13 cellular contexts compared by ENCODE assay signal in the genomic region with DNA sequence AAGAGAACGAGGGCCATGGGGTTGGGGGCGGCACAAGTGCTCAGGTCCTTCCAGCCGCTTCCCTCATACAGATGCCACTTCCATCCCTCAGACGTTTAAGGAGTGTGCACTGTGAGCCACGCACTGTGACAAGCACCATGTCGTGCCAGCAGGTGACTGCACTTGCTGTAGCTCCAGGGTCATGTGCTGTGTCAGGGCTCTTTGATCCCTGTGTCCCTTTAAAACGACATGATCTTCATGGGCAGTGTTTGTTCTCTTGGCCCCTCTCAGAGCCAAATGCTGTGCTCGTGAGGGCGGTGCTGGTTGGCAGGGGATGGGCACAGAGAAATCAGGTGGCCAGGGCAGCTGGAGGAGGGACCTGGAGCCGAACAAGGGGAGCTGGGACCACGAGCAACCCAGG. TPM values are rescaled to one million over a fixed set of nuclear protein-coding genes. Genes with fewer than 3 reads are reported as not detected.
DNase-seq lines count a peak whose midpoint lies in the region; ATAC-seq, FAIRE-seq and TF ChIP-seq lines count a peak whose summit lies in the region.
"Had no signal": no experiment of that assay in that cellular context is flagged by ENCODE, and none has a peak within 500 bp of the region (broad histone marks: within the 10 kb centered on the region; RNA-seq: fewer than 3 reads in every experiment).

No MANE protein-coding gene starts in this region.

- FAIRE-seq in HTR-8/SVneo (lab: Jason Lieb, UNC) (peak; percentile 16), K562 (lab: Jason Lieb, UNC) (no peak)

- POLR2A ChIA-PET in K562 (lab: Yijun Ruan, JAX): interaction anchor here (0.7 to 2.2 kb wide), 7 partner anchors 8 to 934 kb away, joined by 3 to 13 read pairs (median 4); partner anchors contain the start of gene IL10RB

- in situ Hi-C loops in K562 (cut with MboI): no loop called here

- peak overlapping the region; percentile 68 for H3K27ac Mint-ChIP-seq in stimulated activated memory B cell treated with anti-CD40 and anti-IgM and Interleukin-4, amounts not matched to agents 10 μg/mL and 1 μg/mL and 100 μg/mL, for 72 hours

- no peaks in the 10 kb centered on the region for H3K9me1 ChIP-seq in K562 (ENCODE audit: control insufficient read depth, insufficient read depth, low read length)

- no peaks in the 10 kb centered on the region for H3K79me2 ChIP-seq in K562 (ENCODE audit: control insufficient read depth, insufficient read depth, low read length)

- H4K20me1 ChIP-seq in K562 (replicated peaks; ENCODE audit: control insufficient read depth, insufficient read depth, low read length): no peaks in the 10 kb centered on the region

- H3K4me3 Mint-ChIP-seq in stimulated activated memory B cell treated with anti-CD40 and anti-IgM and Interleukin-4, amounts not matched to agents 10 μg/mL and 1 μg/mL and 100 μg/mL, for 72 hours: no peak overlapping the region

- 60% methylated on average over 11 of the region's 11 CpGs for WGBS in K562 (ENCODE audit: insufficient coverage, low coverage, missing lambda C conversion rate)

- intact Hi-C loops in K562 (cut with micrococcal nuclease) (no loop called here), lower lobe of right lung (cut with DNase I) (no loop called here)

- H3K27ac ChIP-seq in K562 (ENCODE audit: extremely low read depth, low read depth, low read length) (no peak overlapping the region), lower lobe of right lung (peak overlapping the region; percentile 82)
- H3K27ac ChIP-seq: C4-2B had no signal

- H3K4me1 Mint-ChIP-seq in stimulated activated memory B cell treated with anti-CD40 and anti-IgM and Interleukin-4, amounts not matched to agents 10 μg/mL and 1 μg/mL and 100 μg/mL, for 72 hours: peaks cover 16% of the 10 kb centered on the region

- CTCF ChIA-PET in K562 (lab: Yijun Ruan, JAX; ENCODE audit: low intra/inter-chr PET ratio): no interaction called here

- H3K9me3 Mint-ChIP-seq in stimulated activated memory B cell treated with anti-CD40 and anti-IgM and Interleukin-4, amounts not matched to agents 10 μg/mL and 1 μg/mL and 100 μg/mL, for 72 hours: no peaks in the 10 kb centered on the region

- TF ChIP-seq EP300 in K562 (IDR thresholded peaks at IDR 0.05; ENCODE audit: low read length): no peak

- no peak for TF ChIP-seq POLR2A in K562 (conservative IDR thresholded peaks at IDR 0.05)

- H3K27me3 ChIP-seq in K562 (ENCODE audit: control insufficient read depth in 2 of 2, insufficient read depth in 2 of 2, low read length in 2 of 2) (no peaks in the 10 kb centered on the region), lower lobe of right lung (ENCODE audit: low read depth) (no peaks in the 10 kb centered on the region)
- H3K27me3 ChIP-seq: neutrophil had no signal

- no peak for DNase-seq in HTR-8/SVneo (ENCODE audit: insufficient read length, low spot score)
- DNase-seq in K562 (ENCODE audit: extremely low read depth in 1 of 4, low spot score in 3 of 4): no peak
- no peak for DNase-seq in lower lobe of right lung
- no peak for DNase-seq in NCI-H128 (lab: John Stamatoyannopoulos, UW; ENCODE audit: unreplicated experiment)
- no peak for DNase-seq in SIG-M5 (lab: John Stamatoyannopoulos, UW)
- DNase-seq: GOT3, islet precursor cell, NCI-H2107 had no signal

- H3K27me3 Mint-ChIP-seq in stimulated activated memory B cell treated with anti-CD40 and anti-IgM and Interleukin-4, amounts not matched to agents 10 μg/mL and 1 μg/mL and 100 μg/mL, for 72 hours: no peaks in the 10 kb centered on the region

- H3K36me3 ChIP-seq in K562 (ENCODE audit: control insufficient read depth, insufficient read depth, low read length): peaks cover 12% of the 10 kb centered on the region; the same call in 2 of the 3 replicates
- H3K36me3 ChIP-seq in lower lobe of right lung: peaks cover 80% of the 10 kb centered on the region

- H3K9me3 ChIP-seq in K562 (replicated peaks; ENCODE audit: control insufficient read depth, insufficient read depth, low read depth, low read length): no peaks in the 10 kb centered on the region
- H3K9me3 ChIP-seq in lower lobe of right lung: no peaks in the 10 kb centered on the region
- H3K9me3 ChIP-seq: neutrophil had no signal

- H3K4me3 ChIP-seq in K562 (no peak overlapping the region), lower lobe of right lung (no peak overlapping the region)

- TF ChIP-seq CTCF in K562 (IDR thresholded peaks at IDR 0.05 in 2 of 3, conservative IDR thresholded peaks at IDR 0.05 in 1 of 3; ENCODE audit: insufficient read depth in 2 of 3, low read depth in 1 of 3, low read length in 3 of 3): no peak
- no peak for TF ChIP-seq CTCF in lower lobe of right lung (IDR thresholded peaks at IDR 0.05)

- no peak overlapping the region for H3K4me2 ChIP-seq in K562 (ENCODE audit: insufficient read depth, low read length)

- no peak; the same call in 1 of the 3 replicates for ATAC-seq in K562
- ATAC-seq in lower lobe of right lung: peak in 1 of 2 donors; percentile 11
- no peak for ATAC-seq in stimulated activated memory B cell treated with anti-CD40 and anti-IgM and Interleukin-4, amounts not matched to agents 10 μg/mL and 1 μg/mL and 100 μg/mL, for 72 hours
- ATAC-seq in GM19351 (IDR thresholded peaks at IDR 0.05; ENCODE audit: unreplicated experiment): no peak
- ATAC-seq: activated CD4-positive, CD25-positive, alpha-beta regulatory T cell treated with anti-CD3 and anti-CD28 coated beads, Interleukin-2, amount 50 U/mL, for 24 hours had no signal

- BruUV-seq in K562 (replicated peaks; lab: Mats Ljungman, UMichigan): no TSS peak

- no peak overlapping the region for H2AFZ ChIP-seq in K562 (ENCODE audit: low read depth, low read length)

- H3K4me1 ChIP-seq in K562 (replicated peaks in 1 of 2; ENCODE audit: control insufficient read depth in 2 of 2, insufficient read depth in 2 of 2, low read length in 2 of 2) (peaks cover 6 to 12% of the 10 kb centered on the region in 2 experiments; a peak in 4 of 5 replicates), lower lobe of right lung (peaks cover 24% of the 10 kb centered on the region)

- TF ChIP-seq RAD21 in K562 (CRISPR knock-in tag; conservative IDR thresholded peaks at IDR 0.05 in 1 of 2, IDR thresholded peaks at IDR 0.05 in 1 of 2): no peak

- H3K36me3 Mint-ChIP-seq in stimulated activated memory B cell treated with anti-CD40 and anti-IgM and Interleukin-4, amounts not matched to agents 10 μg/mL and 1 μg/mL and 100 μg/mL, for 72 hours: peaks cover 58% of the 10 kb centered on the region

- 0 out of 4 replicates have a peak overlapping the region, but pooled peaks of 1 of the 2 experiments have one; percentile 62 for H3K9ac ChIP-seq in K562 (ENCODE audit: insufficient read depth in 1 of 2, low read depth in 2 of 2, low read length in 2 of 2)

RNA-seq across cellular contexts. Expression of gene IL10RB, which starts 19.9 kb away (rescaled TPM):
- total RNA-seq in K562 (2011; cell fraction: chromatin; rRNA removed; ENCODE audit: low replicate concordance): 29.7 and 42.2 TPM in 2 replicates
- 53.8 and 58.4 TPM in 2 replicates for total RNA-seq in K562 (2011; cell fraction: nucleolus; rRNA removed)
- total RNA-seq in K562 (2011; cell fraction: nucleoplasm; rRNA removed): 50.7 and 54.7 TPM in 2 replicates
- total RNA-seq in K562 (2014; rRNA removed): 25.3 and 31.2 TPM in 2 replicates
- 21.3 and 23.0 TPM in 2 replicates for total RNA-seq in K562 (2014; rRNA removed; fragmentation: Illumina TruSeq; extraction: Trizol)
- 25.1 and 25.3 TPM in 2 replicates for total RNA-seq in K562 (2015; rRNA removed; fragmentation: Illumina TruSeq; extraction: Trizol)
- total RNA-seq in K562 (2021): 17.5 TPM in 2 replicates
- 29.9 and 33.1 TPM in 2 replicates for polyA plus RNA-seq in K562 (2011; rRNA removed)
- 26.0 and 37.2 TPM in 2 replicates for polyA plus RNA-seq in K562 (2011; cell fraction: cytosol; rRNA removed)
- polyA plus RNA-seq in K562 (2011; cell fraction: nucleus; rRNA removed): 11.5 and 12.0 TPM in 2 replicates
- 26.1 and 35.7 TPM in 2 replicates for polyA plus RNA-seq in K562 (2012)
- 29.6 and 33.8 TPM in 2 replicates for polyA plus RNA-seq in K562 (2014; fragmentation: Illumina TruSeq; extraction: Trizol)
- polyA plus RNA-seq in K562 (2014; fragmentation: Nextera tagmentation; extraction: Ambion mirVana): 10 to 100 TPM; 10.9 to 14.7 TPM
- 19.3 and 22.1 TPM in 2 replicates for polyA plus RNA-seq in K562 (2014; rRNA removed)
- polyA minus RNA-seq in K562 (2011; rRNA and poly(A)+ RNA removed): 36.6 and 39.8 TPM in 2 replicates
- 17.2 and 27.0 TPM in 2 replicates for polyA minus RNA-seq in K562 (2011; cell fraction: cytosol; rRNA and poly(A)+ RNA removed)
- polyA minus RNA-seq in K562 (2011; cell fraction: nucleus; rRNA and poly(A)+ RNA removed): 8.1 and 12.9 TPM in 2 replicates
- 49.1 TPM for total RNA-seq in lower lobe of right lung

RNA-seq across cellular contexts. Expression of gene IFNAR1, which starts 38.7 kb away (rescaled TPM):
- total RNA-seq in K562 (2011; cell fraction: chromatin; rRNA removed; ENCODE audit: low replicate concordance): 7.7 and 20.5 TPM in 2 replicates
- 8.7 and 11.3 TPM in 2 replicates for total RNA-seq in K562 (2011; cell fraction: nucleolus; rRNA removed)
- 13.3 and 24.0 TPM in 2 replicates for total RNA-seq in K562 (2011; cell fraction: nucleoplasm; rRNA removed)
- total RNA-seq in K562 (2014; rRNA removed) (8.6 TPM in 2 replicates), K562 (2014; rRNA removed; fragmentation: Illumina TruSeq; extraction: Trizol) (11.5 and 13.7 TPM in 2 replicates), K562 (2015; rRNA removed; fragmentation: Illumina TruSeq; extraction: Trizol) (10.2 and 12.7 TPM in 2 replicates), K562 (2021) (23.7 and 24.2 TPM in 2 replicates), lower lobe of right lung (64.5 TPM)
- polyA plus RNA-seq in K562 (2011; rRNA removed) (10.4 and 10.8 TPM in 2 replicates), K562 (2014; fragmentation: Illumina TruSeq; extraction: Trizol) (17.2 and 20.9 TPM in 2 replicates), K562 (2014; fragmentation: Nextera tagmentation; extraction: Ambion mirVana) (10 to 100 TPM; 27.4 to 31.8 TPM), K562 (2014; rRNA removed) (11.0 and 14.8 TPM in 2 replicates)
- polyA plus RNA-seq in K562 (2011; cell fraction: cytosol; rRNA removed): 5.4 and 10.1 TPM in 2 replicates
- polyA plus RNA-seq in K562 (2011; cell fraction: nucleus; rRNA removed): 2.8 and 3.5 TPM in 2 replicates
- 20.0 and 32.3 TPM in 2 replicates for polyA plus RNA-seq in K562 (2012)
- 21.6 and 28.4 TPM in 2 replicates for polyA minus RNA-seq in K562 (2011; rRNA and poly(A)+ RNA removed)
- polyA minus RNA-seq in K562 (2011; cell fraction: cytosol; rRNA and poly(A)+ RNA removed): 10.5 and 11.9 TPM in 2 replicates
- 6.2 and 12.8 TPM in 2 replicates for polyA minus RNA-seq in K562 (2011; cell fraction: nucleus; rRNA and poly(A)+ RNA removed)

RNA-seq across cellular contexts. Expression of gene IFNAR2, which starts 56.3 kb away (rescaled TPM):
- total RNA-seq in K562 (2011; cell fraction: chromatin; rRNA removed; ENCODE audit: low replicate concordance): 29.8 and 65.1 TPM in 2 replicates
- total RNA-seq in K562 (2011; cell fraction: nucleolus; rRNA removed): 11.2 and 16.6 TPM in 2 replicates
- total RNA-seq in K562 (2011; cell fraction: nucleoplasm; rRNA removed): 24.8 and 38.1 TPM in 2 replicates
- total RNA-seq in K562 (2014; rRNA removed) (1.7 and 2.7 TPM in 2 replicates), K562 (2014; rRNA removed; fragmentation: Illumina TruSeq; extraction: Trizol) (8.4 and 9.8 TPM in 2 replicates), K562 (2015; rRNA removed; fragmentation: Illumina TruSeq; extraction: Trizol) (4.2 and 5.6 TPM in 2 replicates), K562 (2021) (16.3 and 19.1 TPM in 2 replicates), lower lobe of right lung (34.5 TPM)
- polyA plus RNA-seq in K562 (2011; rRNA removed) (48.3 and 58.0 TPM in 2 replicates), K562 (2014; fragmentation: Illumina TruSeq; extraction: Trizol) (26.1 and 31.9 TPM in 2 replicates), K562 (2014; fragmentation: Nextera tagmentation; extraction: Ambion mirVana) (1 to 10 TPM; 3.1 to 6.1 TPM), K562 (2014; rRNA removed) (19.3 and 23.5 TPM in 2 replicates)
- 13.1 and 25.7 TPM in 2 replicates for polyA plus RNA-seq in K562 (2011; cell fraction: cytosol; rRNA removed)
- 16.2 and 31.7 TPM in 2 replicates for polyA plus RNA-seq in K562 (2011; cell fraction: nucleus; rRNA removed)
- polyA plus RNA-seq in K562 (2012): 18.0 and 32.6 TPM in 2 replicates
- polyA minus RNA-seq in K562 (2011; rRNA and poly(A)+ RNA removed): 32.3 and 42.9 TPM in 2 replicates
- polyA minus RNA-seq in K562 (2011; cell fraction: cytosol; rRNA and poly(A)+ RNA removed): 13.5 and 15.5 TPM in 2 replicates
- 4.4 and 8.8 TPM in 2 replicates for polyA minus RNA-seq in K562 (2011; cell fraction: nucleus; rRNA and poly(A)+ RNA removed)
